Comparison of ENCODE assay signal across 1 cellular context in the genomic region with DNA sequence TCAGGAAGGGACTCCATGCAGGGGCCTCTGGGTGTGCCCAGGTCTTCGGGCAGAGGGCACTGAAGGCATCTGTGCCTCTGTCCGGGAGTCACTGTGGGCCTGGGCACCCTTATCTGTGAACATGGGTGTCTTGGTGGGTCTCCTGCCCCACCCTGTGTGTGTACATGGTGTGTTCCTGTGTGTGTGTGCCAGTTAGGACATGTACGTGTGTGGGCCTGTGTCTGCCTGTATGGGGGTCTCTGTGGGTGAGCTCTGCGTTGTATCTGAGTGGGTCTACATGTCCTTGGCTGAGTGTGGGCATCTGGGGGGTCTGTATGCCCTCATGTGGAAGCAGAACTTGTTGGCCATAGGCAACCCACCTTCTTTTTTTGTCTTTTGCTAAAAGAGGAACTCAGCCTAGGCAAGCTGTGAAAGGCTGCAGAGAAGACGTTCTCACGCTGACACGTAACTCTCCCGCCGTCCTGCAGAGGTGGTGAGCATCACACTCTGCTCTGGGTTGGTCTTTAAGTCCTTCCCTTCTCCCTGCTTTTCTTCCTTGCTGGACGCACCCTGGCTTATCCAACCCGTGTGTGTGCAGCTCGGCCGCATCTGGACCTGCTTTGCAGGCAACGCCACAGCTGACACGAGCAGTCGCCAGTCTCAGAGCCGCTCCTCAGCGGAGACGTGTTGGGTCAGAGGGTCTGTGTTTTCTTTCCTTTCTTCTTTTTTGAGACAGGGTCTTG.
A peak's percentile ranks its signal among the peaks of the same experiment; 100 is the strongest.
TF ChIP-seq lines count a peak whose summit lies in the region.

No MANE protein-coding gene starts in this region.

TF ChIP-seq in GM12878, 131 proteins besides CTCF, POLR2A, EP300 and RAD21:
- TF ChIP-seq SPI1 (IDR thresholded peaks at IDR 0.05; ENCODE audit: borderline replicate concordance, insufficient read depth, low read depth, low read length) = peak; percentile 89
- no peak for TF ChIP-seq GATAD2B (conservative IDR thresholded peaks at IDR 0.05; ENCODE audit: low read depth)
- TF ChIP-seq SUZ12 (IDR thresholded peaks at IDR 0.05; ENCODE audit: unreplicated experiment) = no peak
- TF ChIP-seq, protein P1, sequence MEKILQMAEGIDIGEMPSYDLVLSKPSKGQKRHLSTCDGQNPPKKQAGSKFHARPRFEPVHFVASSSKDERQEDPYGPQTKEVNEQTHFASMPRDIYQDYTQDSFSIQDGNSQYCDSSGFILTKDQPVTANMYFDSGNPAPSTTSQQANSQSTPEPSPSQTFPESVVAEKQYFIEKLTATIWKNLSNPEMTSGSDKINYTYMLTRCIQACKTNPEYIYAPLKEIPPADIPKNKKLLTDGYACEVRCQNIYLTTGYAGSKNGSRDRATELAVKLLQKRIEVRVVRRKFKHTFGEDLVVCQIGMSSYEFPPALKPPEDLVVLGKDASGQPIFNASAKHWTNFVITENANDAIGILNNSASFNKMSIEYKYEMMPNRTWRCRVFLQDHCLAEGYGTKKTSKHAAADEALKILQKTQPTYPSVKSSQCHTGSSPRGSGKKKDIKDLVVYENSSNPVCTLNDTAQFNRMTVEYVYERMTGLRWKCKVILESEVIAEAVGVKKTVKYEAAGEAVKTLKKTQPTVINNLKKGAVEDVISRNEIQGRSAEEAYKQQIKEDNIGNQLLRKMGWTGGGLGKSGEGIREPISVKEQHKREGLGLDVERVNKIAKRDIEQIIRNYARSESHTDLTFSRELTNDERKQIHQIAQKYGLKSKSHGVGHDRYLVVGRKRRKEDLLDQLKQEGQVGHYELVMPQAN (conservative IDR thresholded peaks at IDR 0.05) = no peak
- no peak for TF ChIP-seq CHD1 (IDR thresholded peaks at IDR 0.05; ENCODE audit: low read depth, low read length)
- 0 out of 2 replicates have a peak, but pooled peaks have one; percentile 21 for TF ChIP-seq MTA2 (IDR thresholded peaks at IDR 0.05; ENCODE audit: low read depth)
- TF ChIP-seq BHLHE40 (IDR thresholded peaks at IDR 0.05; ENCODE audit: borderline replicate concordance in 1 of 2, low read depth in 2 of 2, low read length in 1 of 2) = no peak
- no peak for TF ChIP-seq RBBP5 (conservative IDR thresholded peaks at IDR 0.05)
- TF ChIP-seq ZNF274 (IDR thresholded peaks at IDR 0.05; ENCODE audit: insufficient read depth, insufficient read length) = no peak
- no peak for TF ChIP-seq SP1 (IDR thresholded peaks at IDR 0.05; ENCODE audit: low read depth, low read length)
- no peak for TF ChIP-seq BRCA1 (IDR thresholded peaks at IDR 0.05; ENCODE audit: low read depth, low read length)
- TF ChIP-seq LARP7 (IDR thresholded peaks at IDR 0.05) = no peak
- TF ChIP-seq, protein P2, sequence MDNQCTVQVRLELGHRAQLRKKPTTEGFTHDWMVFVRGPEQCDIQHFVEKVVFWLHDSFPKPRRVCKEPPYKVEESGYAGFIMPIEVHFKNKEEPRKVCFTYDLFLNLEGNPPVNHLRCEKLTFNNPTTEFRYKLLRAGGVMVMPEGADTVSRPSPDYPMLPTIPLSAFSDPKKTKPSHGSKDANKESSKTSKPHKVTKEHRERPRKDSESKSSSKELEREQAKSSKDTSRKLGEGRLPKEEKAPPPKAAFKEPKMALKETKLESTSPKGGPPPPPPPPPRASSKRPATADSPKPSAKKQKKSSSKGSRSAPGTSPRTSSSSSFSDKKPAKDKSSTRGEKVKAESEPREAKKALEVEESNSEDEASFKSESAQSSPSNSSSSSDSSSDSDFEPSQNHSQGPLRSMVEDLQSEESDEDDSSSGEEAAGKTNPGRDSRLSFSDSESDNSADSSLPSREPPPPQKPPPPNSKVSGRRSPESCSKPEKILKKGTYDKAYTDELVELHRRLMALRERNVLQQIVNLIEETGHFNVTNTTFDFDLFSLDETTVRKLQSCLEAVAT (IDR thresholded peaks at IDR 0.05) = peak; percentile 61; the same call in 1 of the 2 replicates
- TF ChIP-seq, protein P3, sequence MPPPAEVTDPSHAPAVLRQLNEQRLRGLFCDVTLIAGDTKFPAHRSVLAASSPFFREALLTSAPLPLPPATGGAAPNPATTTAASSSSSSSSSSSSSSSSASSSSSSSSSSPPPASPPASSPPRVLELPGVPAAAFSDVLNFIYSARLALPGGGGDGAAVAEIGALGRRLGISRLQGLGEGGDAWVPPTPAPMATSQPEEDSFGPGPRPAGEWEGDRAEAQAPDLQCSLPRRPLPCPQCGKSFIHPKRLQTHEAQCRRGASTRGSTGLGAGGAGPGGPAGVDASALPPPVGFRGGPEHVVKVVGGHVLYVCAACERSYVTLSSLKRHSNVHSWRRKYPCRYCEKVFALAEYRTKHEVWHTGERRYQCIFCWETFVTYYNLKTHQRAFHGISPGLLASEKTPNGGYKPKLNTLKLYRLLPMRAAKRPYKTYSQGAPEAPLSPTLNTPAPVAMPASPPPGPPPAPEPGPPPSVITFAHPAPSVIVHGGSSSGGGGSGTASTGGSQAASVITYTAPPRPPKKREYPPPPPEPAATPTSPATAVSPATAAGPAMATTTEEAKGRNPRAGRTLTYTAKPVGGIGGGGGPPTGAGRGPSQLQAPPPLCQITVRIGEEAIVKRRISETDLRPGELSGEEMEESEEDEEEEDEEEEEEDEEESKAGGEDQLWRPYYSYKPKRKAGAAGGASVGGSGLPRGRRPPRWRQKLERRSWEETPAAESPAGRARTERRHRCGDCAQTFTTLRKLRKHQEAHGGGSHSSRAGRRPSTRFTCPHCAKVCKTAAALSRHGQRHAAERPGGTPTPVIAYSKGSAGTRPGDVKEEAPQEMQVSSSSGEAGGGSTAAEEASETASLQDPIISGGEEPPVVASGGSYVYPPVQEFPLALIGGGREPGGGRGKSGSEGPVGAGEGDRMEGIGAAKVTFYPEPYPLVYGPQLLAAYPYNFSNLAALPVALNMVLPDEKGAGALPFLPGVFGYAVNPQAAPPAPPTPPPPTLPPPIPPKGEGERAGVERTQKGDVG (CRISPR knock-in tag; IDR thresholded peaks at IDR 0.05) = no peak
- TF ChIP-seq MEF2B (IDR thresholded peaks at IDR 0.05; ENCODE audit: partially characterized antibody, poor library complexity, severe bottlenecking) = peak; percentile 16
- TF ChIP-seq, protein P4, sequence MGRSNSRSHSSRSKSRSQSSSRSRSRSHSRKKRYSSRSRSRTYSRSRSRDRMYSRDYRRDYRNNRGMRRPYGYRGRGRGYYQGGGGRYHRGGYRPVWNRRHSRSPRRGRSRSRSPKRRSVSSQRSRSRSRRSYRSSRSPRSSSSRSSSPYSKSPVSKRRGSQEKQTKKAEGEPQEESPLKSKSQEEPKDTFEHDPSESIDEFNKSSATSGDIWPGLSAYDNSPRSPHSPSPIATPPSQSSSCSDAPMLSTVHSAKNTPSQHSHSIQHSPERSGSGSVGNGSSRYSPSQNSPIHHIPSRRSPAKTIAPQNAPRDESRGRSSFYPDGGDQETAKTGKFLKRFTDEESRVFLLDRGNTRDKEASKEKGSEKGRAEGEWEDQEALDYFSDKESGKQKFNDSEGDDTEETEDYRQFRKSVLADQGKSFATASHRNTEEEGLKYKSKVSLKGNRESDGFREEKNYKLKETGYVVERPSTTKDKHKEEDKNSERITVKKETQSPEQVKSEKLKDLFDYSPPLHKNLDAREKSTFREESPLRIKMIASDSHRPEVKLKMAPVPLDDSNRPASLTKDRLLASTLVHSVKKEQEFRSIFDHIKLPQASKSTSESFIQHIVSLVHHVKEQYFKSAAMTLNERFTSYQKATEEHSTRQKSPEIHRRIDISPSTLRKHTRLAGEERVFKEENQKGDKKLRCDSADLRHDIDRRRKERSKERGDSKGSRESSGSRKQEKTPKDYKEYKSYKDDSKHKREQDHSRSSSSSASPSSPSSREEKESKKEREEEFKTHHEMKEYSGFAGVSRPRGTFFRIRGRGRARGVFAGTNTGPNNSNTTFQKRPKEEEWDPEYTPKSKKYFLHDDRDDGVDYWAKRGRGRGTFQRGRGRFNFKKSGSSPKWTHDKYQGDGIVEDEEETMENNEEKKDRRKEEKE (IDR thresholded peaks at IDR 0.05) = no peak
- TF ChIP-seq, protein P5, sequence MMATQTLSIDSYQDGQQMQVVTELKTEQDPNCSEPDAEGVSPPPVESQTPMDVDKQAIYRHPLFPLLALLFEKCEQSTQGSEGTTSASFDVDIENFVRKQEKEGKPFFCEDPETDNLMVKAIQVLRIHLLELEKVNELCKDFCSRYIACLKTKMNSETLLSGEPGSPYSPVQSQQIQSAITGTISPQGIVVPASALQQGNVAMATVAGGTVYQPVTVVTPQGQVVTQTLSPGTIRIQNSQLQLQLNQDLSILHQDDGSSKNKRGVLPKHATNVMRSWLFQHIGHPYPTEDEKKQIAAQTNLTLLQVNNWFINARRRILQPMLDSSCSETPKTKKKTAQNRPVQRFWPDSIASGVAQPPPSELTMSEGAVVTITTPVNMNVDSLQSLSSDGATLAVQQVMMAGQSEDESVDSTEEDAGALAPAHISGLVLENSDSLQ (IDR thresholded peaks at IDR 0.05) = no peak
- no peak for TF ChIP-seq BMI1 (IDR thresholded peaks at IDR 0.05; ENCODE audit: borderline replicate concordance)
- no peak for TF ChIP-seq NR2C2 (IDR thresholded peaks at IDR 0.05; ENCODE audit: borderline replicate concordance, control insufficient read depth, insufficient read length, low read depth)
- TF ChIP-seq HDAC6 (IDR thresholded peaks at IDR 0.05; ENCODE audit: unreplicated experiment) = no peak
- no peak for TF ChIP-seq NFIC (IDR thresholded peaks at IDR 0.05; ENCODE audit: low read depth, low read length)
- TF ChIP-seq RUNX3 (IDR thresholded peaks at IDR 0.05; ENCODE audit: low read length) = no peak
- no peak for TF ChIP-seq CHD4 (IDR thresholded peaks at IDR 0.05)
- TF ChIP-seq, protein P6, sequence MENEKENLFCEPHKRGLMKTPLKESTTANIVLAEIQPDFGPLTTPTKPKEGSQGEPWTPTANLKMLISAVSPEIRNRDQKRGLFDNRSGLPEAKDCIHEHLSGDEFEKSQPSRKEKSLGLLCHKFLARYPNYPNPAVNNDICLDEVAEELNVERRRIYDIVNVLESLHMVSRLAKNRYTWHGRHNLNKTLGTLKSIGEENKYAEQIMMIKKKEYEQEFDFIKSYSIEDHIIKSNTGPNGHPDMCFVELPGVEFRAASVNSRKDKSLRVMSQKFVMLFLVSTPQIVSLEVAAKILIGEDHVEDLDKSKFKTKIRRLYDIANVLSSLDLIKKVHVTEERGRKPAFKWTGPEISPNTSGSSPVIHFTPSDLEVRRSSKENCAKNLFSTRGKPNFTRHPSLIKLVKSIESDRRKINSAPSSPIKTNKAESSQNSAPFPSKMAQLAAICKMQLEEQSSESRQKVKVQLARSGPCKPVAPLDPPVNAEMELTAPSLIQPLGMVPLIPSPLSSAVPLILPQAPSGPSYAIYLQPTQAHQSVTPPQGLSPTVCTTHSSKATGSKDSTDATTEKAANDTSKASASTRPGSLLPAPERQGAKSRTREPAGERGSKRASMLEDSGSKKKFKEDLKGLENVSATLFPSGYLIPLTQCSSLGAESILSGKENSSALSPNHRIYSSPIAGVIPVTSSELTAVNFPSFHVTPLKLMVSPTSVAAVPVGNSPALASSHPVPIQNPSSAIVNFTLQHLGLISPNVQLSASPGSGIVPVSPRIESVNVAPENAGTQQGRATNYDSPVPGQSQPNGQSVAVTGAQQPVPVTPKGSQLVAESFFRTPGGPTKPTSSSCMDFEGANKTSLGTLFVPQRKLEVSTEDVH (IDR thresholded peaks at IDR 0.05; ENCODE audit: low read depth, partially characterized antibody) = no peak
